21 cellular contexts compared by ENCODE assay signal in genomic region chr6:50116797-50117542, GRCh38.
"Had no signal": no experiment of that assay in that cellular context is flagged by ENCODE, and none has a peak within 500 bp of the region (broad histone marks: within the 10 kb centered on the region; RNA-seq: fewer than 3 reads in every experiment).

No MANE protein-coding gene starts in this region.

- H3K9me3 ChIP-seq: body of pancreas, testis, vagina had no signal

- H3K4me1 ChIP-seq: body of pancreas, testis, vagina had no signal

- H3K36me3 ChIP-seq: cardiac muscle cell, vagina had no signal

- H3K4me3 ChIP-seq: body of pancreas, cardiac muscle cell, lung, testis, vagina had no signal

- H3K27me3 ChIP-seq: body of pancreas, cardiac muscle cell, testis, vagina had no signal

- H3K27ac ChIP-seq: body of pancreas, cardiac muscle cell, testis, vagina, VCaP had no signal

- DNase-seq: activated CD4-positive, alpha-beta T cell treated with anti-CD3 and anti-CD28 coated beads, Interleukin-2, amount 10 ng/mL, durations not matched to agents 7 days and 5 days; activated CD4-positive, CD25-positive, alpha-beta regulatory T cell treated with anti-CD3 and anti-CD28 coated beads, Interleukin-2, amount 50 U/mL, for 72 hours; activated CD8-positive, alpha-beta memory T cell treated with anti-CD3 and anti-CD28 coated beads, Interleukin-2, amount 10 ng/mL, durations not matched to agents 7 days and 5 days; activated CD8-positive, alpha-beta T cell treated with anti-CD3 and anti-CD28 coated beads for 36 hours; activated gamma-delta T cell treated with Interleukin-2 at 50 U/mL for 16 hours; activated T-cell treated with anti-CD3 and anti-CD28 coated beads for 4 hours; anterior cingulate cortex; body of pancreas; effector CD4-positive, alpha-beta T cell; erythroblast; foreskin fibroblast; immature natural killer cell; naive thymus-derived CD4-positive, alpha-beta T cell; small intestine; stimulated activated CD4-positive, alpha-beta T cell treated with anti-CD3 and anti-CD28 coated beads, Interleukin-2, amount 100 ng/mL, for 24 hours; stimulated activated naive B cell treated with anti-CD40 and anti-IgM and Interleukin-4, amounts not matched to agents 10 μg/mL and 1 μg/mL and 100 μg/mL, for 72 hours; testis had no signal
